Comparison of ENCODE assay signal across 27 cellular contexts in genomic region chr9:7567687-7568086, GRCh38.
"Had no signal": no experiment of that assay in that cellular context is flagged by ENCODE, and none has a peak within 500 bp of the region (broad histone marks: within the 10 kb centered on the region; RNA-seq: fewer than 3 reads in every experiment).

No MANE protein-coding gene starts in this region.

- H3K27ac ChIP-seq: stomach, suprapubic skin, testis, thoracic aorta, thyroid gland, tibial artery, tibial nerve, transverse colon, upper lobe of left lung, upper lobe of right lung, uterus, vagina had no signal

- H3K9me3 Mint-ChIP-seq: stimulated activated effector memory CD8-positive, alpha-beta T cell treated with anti-CD3 and anti-CD28 coated beads, Interleukin-12 subunit alpha, Interleukin-12 subunit beta, amount 100 ng/mL, for 72 hours; stimulated activated memory B cell treated with anti-CD40 and anti-IgM and Interleukin-4, amounts not matched to agents 10 μg/mL and 1 μg/mL and 100 μg/mL, for 72 hours; stimulated activated naive B cell treated with anti-CD40 and anti-IgM and Interleukin-4, amounts not matched to agents 10 μg/mL and 1 μg/mL and 100 μg/mL, for 72 hours; stimulated activated naive CD8-positive, alpha-beta T cell treated with anti-CD3 and anti-CD28 coated beads, Interleukin-15, Interleukin-2, amounts not matched to agents 100 ng/mL and 50 ng/mL, for 24 hours had no signal

- H3K4me3 Mint-ChIP-seq: stimulated activated effector memory CD8-positive, alpha-beta T cell treated with anti-CD3 and anti-CD28 coated beads, Interleukin-12 subunit alpha, Interleukin-12 subunit beta, amount 100 ng/mL, for 72 hours; stimulated activated memory B cell treated with anti-CD40 and anti-IgM and Interleukin-4, amounts not matched to agents 10 μg/mL and 1 μg/mL and 100 μg/mL, for 72 hours; stimulated activated naive B cell treated with anti-CD40 and anti-IgM and Interleukin-4, amounts not matched to agents 10 μg/mL and 1 μg/mL and 100 μg/mL, for 72 hours; stimulated activated naive CD8-positive, alpha-beta T cell treated with anti-CD3 and anti-CD28 coated beads, Interleukin-15, Interleukin-2, amounts not matched to agents 100 ng/mL and 50 ng/mL, for 24 hours; type B pancreatic cell had no signal

- H3K4me3 ChIP-seq: stomach, suprapubic skin, testis, thoracic aorta, thyroid gland, tibial artery, tibial nerve, transverse colon, upper lobe of left lung, upper lobe of right lung, uterus, vagina had no signal

- H3K36me3 ChIP-seq: stomach, suprapubic skin, thoracic aorta, thyroid gland, tibial artery, tibial nerve, transverse colon, upper lobe of left lung, upper lobe of right lung, uterus, vagina had no signal

- H3K4me1 ChIP-seq: stomach, suprapubic skin, testis, thyroid gland, tibial artery, tibial nerve, transverse colon, upper lobe of left lung, upper lobe of right lung, uterus, vagina had no signal

- DNase-seq: stimulated activated CD4-positive, alpha-beta T cell treated with anti-CD3 and anti-CD28 coated beads, Interleukin-2, amount 100 ng/mL, for 24 hours; stimulated activated CD4-positive, alpha-beta T cell treated with anti-CD3 and anti-CD28 coated beads, Interleukin-2, amount 100 ng/mL, for 48 hours; stimulated activated CD4-positive, alpha-beta T cell treated with anti-CD3 and anti-CD28 coated beads, Interleukin-4, amount 100 ng/mL, for 1 hour; stimulated activated CD4-positive, alpha-beta T cell treated with anti-CD3 and anti-CD28 coated beads, Interleukin-4, amount 100 ng/mL, for 24 hours; stimulated activated CD4-positive, alpha-beta T cell treated with anti-CD3 and anti-CD28 coated beads, Interleukin-4, amount 100 ng/mL, for 4 hours; stimulated activated CD8-positive, alpha-beta memory T cell treated with anti-CD3 and anti-CD28 coated beads, Interleukin-4, amount 100 ng/mL, for 48 hours; stimulated activated naive B cell treated with anti-CD40 and anti-IgM and Interleukin-4, amounts not matched to agents 10 μg/mL and 1 μg/mL and 100 μg/mL, for 72 hours; stimulated activated naive CD4-positive, alpha-beta T cell; stimulated activated naive CD4-positive, alpha-beta T cell treated with Interleukin-2 at 50 U/mL for 16 hours; stomach; substantia nigra; testis; thyroid gland; tibial artery; transverse colon; trophoblast cell; upper lobe of left lung; upper lobe of right lung; uterus had no signal

- H3K4me1 Mint-ChIP-seq: stimulated activated effector memory CD8-positive, alpha-beta T cell treated with anti-CD3 and anti-CD28 coated beads, Interleukin-12 subunit alpha, Interleukin-12 subunit beta, amount 100 ng/mL, for 72 hours; stimulated activated memory B cell treated with anti-CD40 and anti-IgM and Interleukin-4, amounts not matched to agents 10 μg/mL and 1 μg/mL and 100 μg/mL, for 72 hours had no signal

- H3K9me3 ChIP-seq: stomach, suprapubic skin, testis, thoracic aorta, thyroid gland, tibial artery, tibial nerve, transverse colon, upper lobe of left lung, upper lobe of right lung, uterus, vagina had no signal

- H3K27me3 ChIP-seq: stomach, suprapubic skin, testis, thyroid gland, tibial artery, tibial nerve, transverse colon, upper lobe of left lung, upper lobe of right lung, uterus, vagina had no signal

- ATAC-seq: stimulated activated effector memory CD8-positive, alpha-beta T cell treated with anti-CD3 and anti-CD28 coated beads, Interleukin-12 subunit alpha, Interleukin-12 subunit beta, amount 100 ng/mL, for 72 hours; stimulated activated memory B cell treated with anti-CD40 and anti-IgM and Interleukin-4, amounts not matched to agents 10 μg/mL and 1 μg/mL and 100 μg/mL, for 72 hours; stimulated activated naive B cell treated with anti-CD40 and anti-IgM and Interleukin-4, amounts not matched to agents 10 μg/mL and 1 μg/mL and 100 μg/mL, for 72 hours; upper lobe of right lung had no signal

- H3K27ac Mint-ChIP-seq: stimulated activated effector memory CD8-positive, alpha-beta T cell treated with anti-CD3 and anti-CD28 coated beads, Interleukin-12 subunit alpha, Interleukin-12 subunit beta, amount 100 ng/mL, for 72 hours; stimulated activated memory B cell treated with anti-CD40 and anti-IgM and Interleukin-4, amounts not matched to agents 10 μg/mL and 1 μg/mL and 100 μg/mL, for 72 hours; stimulated activated naive B cell treated with anti-CD40 and anti-IgM and Interleukin-4, amounts not matched to agents 10 μg/mL and 1 μg/mL and 100 μg/mL, for 72 hours; stimulated activated naive CD8-positive, alpha-beta T cell treated with anti-CD3 and anti-CD28 coated beads, Interleukin-15, Interleukin-2, amounts not matched to agents 100 ng/mL and 50 ng/mL, for 24 hours; type B pancreatic cell had no signal
